ENCODE assay signal across 13 cellular contexts in the genomic region with DNA sequence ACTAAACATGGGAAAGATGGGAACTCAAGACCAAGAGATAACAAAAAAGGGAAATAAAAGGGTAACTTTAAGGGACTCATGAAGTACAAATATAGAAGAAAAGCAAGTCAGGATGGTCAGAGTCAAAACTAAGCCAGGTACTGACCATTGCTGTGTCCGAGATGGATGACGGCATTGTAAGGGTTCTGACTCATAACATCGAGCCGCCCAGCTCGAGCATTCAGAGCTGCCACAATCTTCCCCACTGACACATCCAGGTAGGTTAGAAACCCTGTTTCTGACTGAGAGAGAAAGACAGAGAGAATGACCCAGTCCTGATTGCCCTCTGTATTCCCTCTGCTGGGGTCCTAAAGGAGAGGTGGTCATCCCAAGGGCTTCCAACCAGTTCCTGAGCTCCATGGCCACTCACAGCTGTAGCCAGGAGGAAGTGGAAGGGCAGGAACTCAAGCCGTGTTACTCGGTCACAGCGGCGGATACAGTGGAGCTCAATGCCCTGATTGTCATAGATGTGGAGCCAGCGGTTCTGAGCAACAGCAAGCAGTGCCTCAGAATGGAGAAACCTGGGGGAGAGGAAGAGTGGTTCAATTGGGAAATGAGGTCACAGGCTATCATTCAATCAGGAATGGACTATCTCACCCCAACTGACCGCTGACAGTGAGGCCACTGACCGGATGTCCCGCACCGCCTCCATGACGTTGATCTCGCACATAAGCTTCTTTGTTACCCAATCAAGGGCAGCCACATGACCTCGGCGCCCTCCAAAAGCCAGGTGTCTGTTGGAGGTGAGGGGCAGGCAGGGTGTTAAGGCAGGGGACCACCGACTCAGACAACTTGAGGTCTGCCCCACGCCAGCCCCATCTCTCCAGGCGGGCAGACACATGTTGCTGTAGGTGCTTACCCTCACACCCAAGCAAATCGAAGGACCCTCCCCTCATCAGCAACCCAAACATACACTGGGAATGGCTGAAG. TPM values are rescaled to one million over a fixed set of nuclear protein-coding genes. Genes with fewer than 3 reads are reported as not detected.
DNase-seq lines count a peak whose midpoint lies in the region; ATAC-seq and TF ChIP-seq lines count a peak whose summit lies in the region.
"Had no signal": no experiment of that assay in that cellular context is flagged by ENCODE, and none has a peak within 500 bp of the region (broad histone marks: within the 10 kb centered on the region; RNA-seq: fewer than 3 reads in every experiment).

No MANE protein-coding gene starts in this region.

- no peaks in the 10 kb centered on the region for H3K27me3 ChIP-seq in CD4-positive, CD25-positive, alpha-beta regulatory T cell (ENCODE audit: control insufficient read depth, insufficient read depth, low read length)
- no peaks in the 10 kb centered on the region for H3K27me3 ChIP-seq in H9 (ENCODE audit: insufficient read depth, low read length)
- no peaks in the 10 kb centered on the region for H3K27me3 ChIP-seq in naive thymus-derived CD4-positive, alpha-beta T cell (ENCODE audit: control insufficient read depth in 2 of 2, insufficient read depth in 2 of 2, low read length in 2 of 2)
- H3K27me3 ChIP-seq: SJSA1 had no signal

- ATAC-seq in CD4-positive, CD25-positive, alpha-beta regulatory T cell (ENCODE audit: low read depth in 2 of 2): no peak
- ATAC-seq in activated T-helper 17 cell treated with anti-CD3 and anti-CD28 coated beads, Interleukin-2, amount 50 U/mL, for 72 hours (replicated peaks): no peak
- ATAC-seq in naive thymus-derived CD4-positive, alpha-beta T cell: no peak
- no peak for ATAC-seq in HG03432 (IDR thresholded peaks at IDR 0.05; ENCODE audit: unreplicated experiment)
- ATAC-seq in HG02642 (IDR thresholded peaks at IDR 0.05; ENCODE audit: poor library complexity, unreplicated experiment): no peak

- no peaks in the 10 kb centered on the region for H3K9me3 Mint-ChIP-seq in CD4-positive, CD25-positive, alpha-beta regulatory T cell
- no peaks in the 10 kb centered on the region for H3K9me3 Mint-ChIP-seq in H9
- H3K9me3 Mint-ChIP-seq in activated T-helper 17 cell treated with anti-CD3 and anti-CD28 coated beads, Interleukin-2, amount 50 U/mL, for 72 hours: no peaks in the 10 kb centered on the region
- no peaks in the 10 kb centered on the region for H3K9me3 Mint-ChIP-seq in naive thymus-derived CD4-positive, alpha-beta T cell

- H4K5ac ChIP-seq in H9 (ENCODE audit: insufficient read length, low read depth, low read length): no peak overlapping the region

- peaks cover 26% of the 10 kb centered on the region for H3K4me1 ChIP-seq in CD4-positive, CD25-positive, alpha-beta regulatory T cell (ENCODE audit: control insufficient read depth, insufficient read depth, low read length, poor library complexity, severe bottlenecking)
- no peaks in the 10 kb centered on the region; the same call in 1 of the 2 replicates for H3K4me1 ChIP-seq in H9 (ENCODE audit: insufficient read depth, low read length)
- peaks cover 19 to 20% of the 10 kb centered on the region in 2 donors for H3K4me1 ChIP-seq in naive thymus-derived CD4-positive, alpha-beta T cell (ENCODE audit: control insufficient read depth in 2 of 2, insufficient read depth in 2 of 2, low read length in 2 of 2)

- peaks cover 19% of the 10 kb centered on the region for H3K36me3 Mint-ChIP-seq in CD4-positive, CD25-positive, alpha-beta regulatory T cell
- H3K36me3 Mint-ChIP-seq in H9 (ENCODE audit: insufficient read depth in 1 of 3, low read depth in 3 of 3): peaks cover 24 to 77% (median 50%) of the 10 kb centered on the region in 3 experiments; a peak in 6 of 7 replicates
- peaks cover 97% of the 10 kb centered on the region for H3K36me3 Mint-ChIP-seq in activated T-helper 17 cell treated with anti-CD3 and anti-CD28 coated beads, Interleukin-2, amount 50 U/mL, for 72 hours (ENCODE audit: low read depth)
- H3K36me3 Mint-ChIP-seq in naive thymus-derived CD4-positive, alpha-beta T cell: peaks cover 4 to 23% (median 11%) of the 10 kb centered on the region in 5 donors

- no peak overlapping the region for H2BK12ac ChIP-seq in H9 (ENCODE audit: insufficient read length, low read depth, low read length)

- H2BK15ac ChIP-seq in H9 (ENCODE audit: low read depth, low read length): no peak overlapping the region

- peaks cover 12% of the 10 kb centered on the region for H3K23me2 ChIP-seq in H9 (ENCODE audit: insufficient read length, low read depth, low read length, poor library complexity, severe bottlenecking)

- H3K36me3 ChIP-seq in CD4-positive, CD25-positive, alpha-beta regulatory T cell (ENCODE audit: control insufficient read depth, insufficient read depth, low read length): peaks cover 37% of the 10 kb centered on the region
- peaks cover 0 to 62% (median 5%) of the 10 kb centered on the region in 3 experiments for H3K36me3 ChIP-seq in naive thymus-derived CD4-positive, alpha-beta T cell (ENCODE audit: control insufficient read depth in 2 of 3, insufficient read depth in 3 of 3, low read length in 3 of 3)

- no peak overlapping the region for H2BK120ac ChIP-seq in H9 (ENCODE audit: low read depth, low read length, poor library complexity, severe bottlenecking)

- TF ChIP-seq CTCF in H9 (conservative IDR thresholded peaks at IDR 0.05) (no peak), GM10266 (IDR thresholded peaks at IDR 0.05; ENCODE audit: control insufficient read depth, insufficient read depth, low read depth, missing control alignments) (no peak)

- no peak overlapping the region for H3K9ac ChIP-seq in H9 (ENCODE audit: extremely low read depth, insufficient read length, low read length)

- H3K27ac ChIP-seq in CD4-positive, CD25-positive, alpha-beta regulatory T cell (ENCODE audit: insufficient read depth, low read length, poor library complexity, severe bottlenecking): no peak overlapping the region
- H3K27ac ChIP-seq in H9 (ENCODE audit: insufficient read length, low read depth, low read length): no peak overlapping the region
- peak overlapping the region; percentile 80 for H3K27ac ChIP-seq in naive thymus-derived CD4-positive, alpha-beta T cell (ENCODE audit: low read depth, low read length)
- H3K27ac ChIP-seq: SJSA1 had no signal

- no peak overlapping the region for H3K23ac ChIP-seq in H9 (ENCODE audit: insufficient read length, low read depth, low read length)

- H3K79me1 ChIP-seq in H9 (ENCODE audit: insufficient read depth, low read depth, low read length, poor library complexity, severe bottlenecking): peaks cover 8% of the 10 kb centered on the region

- no peak overlapping the region for H3K4me2 ChIP-seq in H9 (ENCODE audit: insufficient read depth, insufficient read length, low read length)

- peak overlapping the region; percentile 90 to 99 (median 96) for H3K4me3 Mint-ChIP-seq in CD4-positive, CD25-positive, alpha-beta regulatory T cell
- H3K4me3 Mint-ChIP-seq in H9: peak overlapping the region; percentile 99 to 100
- peak overlapping the region; percentile 84 for H3K4me3 Mint-ChIP-seq in activated T-helper 17 cell treated with anti-CD3 and anti-CD28 coated beads, Interleukin-2, amount 50 U/mL, for 72 hours
- peak overlapping the region; percentile 12 to 99 (median 91) for H3K4me3 Mint-ChIP-seq in naive thymus-derived CD4-positive, alpha-beta T cell

- no peak overlapping the region for H3T11ph ChIP-seq in H9 (ENCODE audit: low read length)

- no peak overlapping the region for H4K91ac ChIP-seq in H9 (ENCODE audit: insufficient read length, low read depth, low read length)

- no peak overlapping the region for H2AK5ac ChIP-seq in H9 (ENCODE audit: insufficient read length, low read length)

- H3K27ac Mint-ChIP-seq in CD4-positive, CD25-positive, alpha-beta regulatory T cell: peak overlapping the region in 1 of 3 donors; percentile 69
- H3K27ac Mint-ChIP-seq in H9: no peak overlapping the region
- no peak overlapping the region for H3K27ac Mint-ChIP-seq in activated T-helper 17 cell treated with anti-CD3 and anti-CD28 coated beads, Interleukin-2, amount 50 U/mL, for 72 hours
- peak overlapping the region in 7 of 9 donors; percentile 13 to 90 (median 51) for H3K27ac Mint-ChIP-seq in naive thymus-derived CD4-positive, alpha-beta T cell

- no peak overlapping the region for H3K18ac ChIP-seq in H9 (ENCODE audit: insufficient read length, low read depth, low read length)

- H3K79me2 ChIP-seq in H9 (ENCODE audit: insufficient read depth, low read length): peaks cover 7% of the 10 kb centered on the region; the same call in 1 of the 2 replicates

- CTCF ChIA-PET in naive thymus-derived CD4-positive, alpha-beta T cell (lab: Charles Lee): interaction anchor here (0.6 to 1.1 kb wide), 4 partner anchors 9 to 53 kb away, joined by 3 to 4 read pairs (median 3); partner anchors contain the start of gene B3GALT4

- H2BK20ac ChIP-seq in H9 (ENCODE audit: low read depth, low read length, poor library complexity, severe bottlenecking): no peak overlapping the region

- H3K14ac ChIP-seq in H9 (ENCODE audit: insufficient read depth, low read length): no peak overlapping the region

- intact Hi-C loops in naive thymus-derived CD4-positive, alpha-beta T cell (cut with micrococcal nuclease): loop anchor here in 1 of 2 donors (5.0 kb wide), 1 partner anchor 85 kb away; the partner anchor contains the start of genes HSD17B8, RXRB and SLC39A7

- no peaks in the 10 kb centered on the region for H3K9me3 ChIP-seq in CD4-positive, CD25-positive, alpha-beta regulatory T cell (ENCODE audit: control insufficient read depth in 2 of 2, low read length in 2 of 2)
- H3K9me3 ChIP-seq in H9 (ENCODE audit: control insufficient read depth, low read depth, low read length): no peaks in the 10 kb centered on the region
- H3K9me3 ChIP-seq in naive thymus-derived CD4-positive, alpha-beta T cell (ENCODE audit: control insufficient read depth in 2 of 3, low read length in 3 of 3): no peaks in the 10 kb centered on the region
- H3K9me3 ChIP-seq: SJSA1 had no signal

- H4K8ac ChIP-seq in H9 (replicated peaks; ENCODE audit: insufficient read length, low read depth, low read length): no peak overlapping the region

- WGBS in H9 (ENCODE audit: extremely low coverage, insufficient read length, low lambda C conversion rate): no CpG with 5 or more reads among the region's 22 CpGs

- no peak overlapping the region for H3K56ac ChIP-seq in H9 (ENCODE audit: insufficient read length, low read depth, low read length)

- H3K4ac ChIP-seq in H9 (ENCODE audit: low read depth, low read length): no peak overlapping the region

- H4K20me1 ChIP-seq in H9 (ENCODE audit: control insufficient read depth, insufficient read depth, insufficient read length): no peaks in the 10 kb centered on the region

- DNase-seq in CD4-positive, CD25-positive, alpha-beta regulatory T cell: no peak
- no peak for DNase-seq in H9
- no peak for DNase-seq in naive thymus-derived CD4-positive, alpha-beta T cell
- no peak for DNase-seq in DMS153 (lab: John Stamatoyannopoulos, UW)
- DNase-seq in GM10266 (ENCODE audit: extremely low spot score): no peak
- DNase-seq: activated CD4-positive, alpha-beta T cell treated with anti-CD3 and anti-CD28 coated beads for 48 hours; effector memory CD4-positive, alpha-beta T cell; NCI-H146; NCI-H526 treated with DMSO at 0.1 percent for 48 hours had no signal

- H2AFZ ChIP-seq in H9 (ENCODE audit: low read length): no peak overlapping the region

- H2BK5ac ChIP-seq in H9 (ENCODE audit: insufficient read length, low read length): no peak overlapping the region

- POLR2A ChIA-PET in naive thymus-derived CD4-positive, alpha-beta T cell (lab: Charles Lee): interaction anchor here (0.7 to 6.9 kb wide), 9 partner anchors 10 to 57 kb away, joined by 3 to 123 read pairs (median 30); partner anchors contain the start of genes B3GALT4, RGL2, RPS18 and VPS52

- H3K4me3 ChIP-seq in CD4-positive, CD25-positive, alpha-beta regulatory T cell (ENCODE audit: low read depth, low read length): no peak overlapping the region
- no peak overlapping the region for H3K4me3 ChIP-seq in naive thymus-derived CD4-positive, alpha-beta T cell (ENCODE audit: low read length)

- no peaks in the 10 kb centered on the region for H3K27me3 Mint-ChIP-seq in CD4-positive, CD25-positive, alpha-beta regulatory T cell
- no peaks in the 10 kb centered on the region; the same call in 1 of the 2 replicates for H3K27me3 Mint-ChIP-seq in H9 (ENCODE audit: low read depth)
- H3K27me3 Mint-ChIP-seq in activated T-helper 17 cell treated with anti-CD3 and anti-CD28 coated beads, Interleukin-2, amount 50 U/mL, for 72 hours: no peaks in the 10 kb centered on the region
- H3K27me3 Mint-ChIP-seq in naive thymus-derived CD4-positive, alpha-beta T cell: no peaks in the 10 kb centered on the region

- peaks cover 13 to 50% (median 27%) of the 10 kb centered on the region in 4 donors for H3K4me1 Mint-ChIP-seq in CD4-positive, CD25-positive, alpha-beta regulatory T cell
- H3K4me1 Mint-ChIP-seq in H9: peaks cover 7 to 20% of the 10 kb centered on the region in 2 experiments
- peaks cover 27% of the 10 kb centered on the region for H3K4me1 Mint-ChIP-seq in activated T-helper 17 cell treated with anti-CD3 and anti-CD28 coated beads, Interleukin-2, amount 50 U/mL, for 72 hours
- peaks cover 30 to 52% (median 45%) of the 10 kb centered on the region in 7 donors for H3K4me1 Mint-ChIP-seq in naive thymus-derived CD4-positive, alpha-beta T cell

RNA-seq across cellular contexts. Expression of gene WDR46, which starts 1.8 kb away (rescaled TPM):
- total RNA-seq in CD4-positive, CD25-positive, alpha-beta regulatory T cell: 31.5 TPM
- 10 to 100 TPM; 50.6 to 54.0 (median 52.0) TPM for polyA plus RNA-seq in CD4-positive, CD25-positive, alpha-beta regulatory T cell
- 99.2 and 110 TPM in 2 replicates for total RNA-seq in H9 (2021)
- 10 to 100 TPM; 51.2 to 98.7 TPM for total RNA-seq in activated T-helper 17 cell treated with anti-CD3 and anti-CD28 coated beads, Interleukin-2, amount 50 U/mL, for 72 hours
- total RNA-seq in naive thymus-derived CD4-positive, alpha-beta T cell: 10 to 100 TPM; 25.3 to 62.7 (median 52.7) TPM
- 10 to 100 TPM; 55.2 to 82.9 TPM for polyA plus RNA-seq in naive thymus-derived CD4-positive, alpha-beta T cell

RNA-seq across cellular contexts. Expression of gene PFDN6, which starts 2.2 kb away (rescaled TPM):
- 20.0 TPM for total RNA-seq in CD4-positive, CD25-positive, alpha-beta regulatory T cell
- polyA plus RNA-seq in CD4-positive, CD25-positive, alpha-beta regulatory T cell: 10 to 100 TPM; 33.7 to 47.0 (median 38.4) TPM
- 85.8 and 90.7 TPM in 2 replicates for total RNA-seq in H9 (2021)
- 10 to 100 TPM; 57.9 to 81.2 TPM for total RNA-seq in activated T-helper 17 cell treated with anti-CD3 and anti-CD28 coated beads, Interleukin-2, amount 50 U/mL, for 72 hours
- total RNA-seq in naive thymus-derived CD4-positive, alpha-beta T cell: 10 to 100 TPM; 14.6 to 73.2 (median 35.5) TPM
- 10 to 100 TPM; 26.5 to 36.3 TPM for polyA plus RNA-seq in naive thymus-derived CD4-positive, alpha-beta T cell

RNA-seq across cellular contexts. Expression of gene B3GALT4, which starts 10.3 kb away (rescaled TPM):
- total RNA-seq in CD4-positive, CD25-positive, alpha-beta regulatory T cell: 17.5 TPM
- polyA plus RNA-seq in CD4-positive, CD25-positive, alpha-beta regulatory T cell: 10 to 100 TPM; 27.5 to 35.9 (median 31.2) TPM
- total RNA-seq in H9 (2021): 3.2 and 3.4 TPM in 2 replicates
- total RNA-seq in activated T-helper 17 cell treated with anti-CD3 and anti-CD28 coated beads, Interleukin-2, amount 50 U/mL, for 72 hours: 1 to 10 TPM; 4.0 to 5.8 TPM
- 10 to 100 TPM; 12.9 to 48.0 (median 18.2) TPM for total RNA-seq in naive thymus-derived CD4-positive, alpha-beta T cell
- 10 to 100 TPM; 18.9 to 27.3 TPM for polyA plus RNA-seq in naive thymus-derived CD4-positive, alpha-beta T cell

RNA-seq across cellular contexts. Expression of gene RGL2, which starts 11.5 kb away (rescaled TPM):
- total RNA-seq in CD4-positive, CD25-positive, alpha-beta regulatory T cell: 59.2 TPM
- polyA plus RNA-seq in CD4-positive, CD25-positive, alpha-beta regulatory T cell: 1 to 10 TPM; 7.2 to 9.4 (median 8.1) TPM
- 70.5 and 74.3 TPM in 2 replicates for total RNA-seq in H9 (2021)
- 10 to 100 TPM; 37.7 to 73.4 TPM for total RNA-seq in activated T-helper 17 cell treated with anti-CD3 and anti-CD28 coated beads, Interleukin-2, amount 50 U/mL, for 72 hours
- total RNA-seq in naive thymus-derived CD4-positive, alpha-beta T cell: 10 to 100 TPM; 45.7 to 76.8 (median 67.4) TPM
- polyA plus RNA-seq in naive thymus-derived CD4-positive, alpha-beta T cell: 10 to 100 TPM in 1 of 2 donors, 1 to 10 TPM in 1; 4.1 to 11.5 TPM

RNA-seq across cellular contexts. Expression of gene RPS18, which starts 15.4 kb away (rescaled TPM):
- total RNA-seq in CD4-positive, CD25-positive, alpha-beta regulatory T cell: 2,198 TPM
- polyA plus RNA-seq in CD4-positive, CD25-positive, alpha-beta regulatory T cell: over 10,000 TPM in 1 of 4 donors, 1,000 to 10,000 TPM in 3; 7,008 to 10,525 (median 8,528) TPM
- total RNA-seq in H9 (2021): 3,216 and 3,296 TPM in 2 replicates
- total RNA-seq in activated T-helper 17 cell treated with anti-CD3 and anti-CD28 coated beads, Interleukin-2, amount 50 U/mL, for 72 hours: 1,000 to 10,000 TPM; 3,349 to 4,633 TPM
- total RNA-seq in naive thymus-derived CD4-positive, alpha-beta T cell: 1,000 to 10,000 TPM; 2,454 to 4,896 (median 3,431) TPM
- polyA plus RNA-seq in naive thymus-derived CD4-positive, alpha-beta T cell: over 10,000 TPM in 1 of 2 donors, 1,000 to 10,000 TPM in 1; 8,513 to 10,735 TPM

Comparison
In these comparisons a context has a peak if more than half of its experiments do, and no peak if none do; other contexts are left out.
1. H3K27ac Mint-ChIP-seq: peak in naive thymus-derived CD4-positive, alpha-beta T cell (7 of 9); none in H9 (0 of 3) and activated T-helper 17 cell treated with anti-CD3 and anti-CD28 coated beads, Interleukin-2, amount 50 U/mL, for 72 hours (single experiment).
2. Peak in every context shown above with its lines, with median percentiles within 50 percentile points of each other: H3K4me3 Mint-ChIP-seq.